15 cellular contexts compared by ENCODE assay signal in the genomic region with DNA sequence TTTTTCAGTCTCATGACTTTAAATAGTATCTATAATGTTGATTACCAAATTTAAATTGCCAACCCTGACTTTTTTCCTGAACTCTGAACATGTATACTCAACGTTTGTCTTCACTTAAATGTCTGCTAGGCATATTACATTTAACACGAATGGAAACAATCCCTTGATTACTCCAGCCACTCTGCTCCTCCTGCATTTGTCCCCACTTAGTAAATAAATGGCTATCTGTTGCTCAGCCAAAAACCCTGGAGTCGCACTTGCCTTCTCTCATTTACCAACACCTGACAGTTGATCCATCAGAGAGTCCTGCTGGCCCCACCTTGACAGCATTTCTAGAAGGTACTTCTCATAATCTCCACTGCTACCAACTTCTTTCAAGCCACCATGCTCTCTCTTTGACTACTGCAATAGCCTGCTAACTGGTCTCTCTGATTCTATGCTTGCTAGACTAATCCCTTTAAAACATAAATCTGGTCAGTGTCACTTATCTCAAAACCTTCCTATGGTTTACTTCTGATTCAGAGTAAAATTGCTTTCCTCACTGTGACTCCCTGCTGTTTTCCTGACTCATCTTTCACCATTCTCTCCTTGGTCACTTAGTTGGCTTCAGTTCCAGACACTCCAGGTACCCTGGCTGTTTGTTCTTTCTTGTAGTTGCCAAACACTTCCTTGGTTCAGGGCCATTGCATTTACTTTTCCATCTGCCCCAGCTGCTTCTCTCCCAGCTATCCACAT. TPM values are rescaled to one million over a fixed set of nuclear protein-coding genes. Genes with fewer than 3 reads are reported as not detected.
DNase-seq lines count a peak whose midpoint lies in the region; ATAC-seq, FAIRE-seq and TF ChIP-seq lines count a peak whose summit lies in the region.
"Had no signal": no experiment of that assay in that cellular context is flagged by ENCODE, and none has a peak within 500 bp of the region (broad histone marks: within the 10 kb centered on the region; RNA-seq: fewer than 3 reads in every experiment).

No MANE protein-coding gene starts in this region.

- TF ChIP-seq CTCF in cardiac fibroblast (IDR thresholded peaks at IDR 0.05; ENCODE audit: low read depth, low read length) (no peak), transverse colon (IDR thresholded peaks at IDR 0.05) (no peak), natural killer cell (IDR thresholded peaks at IDR 0.05) (no peak)

- H3K36me3 Mint-ChIP-seq in natural killer cell, result peaks cover 6% of the 10 kb centered on the region

- WGBS in transverse colon (ENCODE audit: low coverage in 1 of 2), 2 donors, result 87 to 92% methylated on average over 3 of the region's 3 CpGs

- intact Hi-C loops in transverse colon (cut with DNase I; ENCODE audit: low total_unique reads), result no loop called here
- intact Hi-C loops in natural killer cell (cut with micrococcal nuclease), result no loop called here

- H3K4me1 ChIP-seq in transverse colon, result no peaks in the 10 kb centered on the region
- H3K4me1 ChIP-seq: uterus had no signal

- no peak overlapping the region for H3K27ac ChIP-seq in transverse colon
- H3K27ac ChIP-seq: uterus had no signal

- peaks cover 0 to 11% (median 0%) of the 10 kb centered on the region in 4 donors for H3K36me3 ChIP-seq in transverse colon

- H3K4me3 Mint-ChIP-seq in natural killer cell, result no peak overlapping the region
- H3K4me3 Mint-ChIP-seq: activated CD4-positive, alpha-beta T cell treated with anti-CD3 and anti-CD28 coated beads, Interleukin-2, amount 10 ng/mL, durations not matched to agents 7 days and 5 days; effector memory CD8-positive, alpha-beta T cell; memory B cell had no signal

- H3K9me3 Mint-ChIP-seq in natural killer cell, result no peaks in the 10 kb centered on the region
- H3K9me3 Mint-ChIP-seq: activated CD4-positive, alpha-beta T cell treated with anti-CD3 and anti-CD28 coated beads, Interleukin-2, amount 10 ng/mL, durations not matched to agents 7 days and 5 days; effector memory CD8-positive, alpha-beta T cell; memory B cell had no signal

- H3K27me3 Mint-ChIP-seq in natural killer cell (ENCODE audit: low read depth in 2 of 2), result no peaks in the 10 kb centered on the region
- H3K27me3 Mint-ChIP-seq: activated CD4-positive, alpha-beta T cell treated with anti-CD3 and anti-CD28 coated beads, Interleukin-2, amount 10 ng/mL, durations not matched to agents 7 days and 5 days; effector memory CD8-positive, alpha-beta T cell; memory B cell had no signal

- TF ChIP-seq POLR2A in transverse colon (IDR thresholded peaks at IDR 0.05), result no peak

- H3K4me3 ChIP-seq in cardiac fibroblast (replicated peaks in 1 of 2; ENCODE audit: low read depth in 2 of 2, low read length in 2 of 2) (no peak overlapping the region), transverse colon (no peak overlapping the region)
- H3K4me3 ChIP-seq: uterus had no signal

- H3K9me3 ChIP-seq in transverse colon, result no peaks in the 10 kb centered on the region
- H3K9me3 ChIP-seq: uterus had no signal

- peaks cover 0 to 4% of the 10 kb centered on the region in 2 donors for H3K4me1 Mint-ChIP-seq in natural killer cell
- H3K4me1 Mint-ChIP-seq: activated CD4-positive, alpha-beta T cell treated with anti-CD3 and anti-CD28 coated beads, Interleukin-2, amount 10 ng/mL, durations not matched to agents 7 days and 5 days; memory B cell had no signal

- in situ Hi-C loops in transverse colon (cut with MboI; ENCODE audit: low pct_ligation_motif_present in 1 of 4, low pct_unique_long_range_greater_than_20kb in 1 of 4, low sequenced_read_pairs in 3 of 4), result no loop called here

- no peak overlapping the region for H3K27ac Mint-ChIP-seq in natural killer cell
- H3K27ac Mint-ChIP-seq: activated CD4-positive, alpha-beta T cell treated with anti-CD3 and anti-CD28 coated beads, Interleukin-2, amount 10 ng/mL, durations not matched to agents 7 days and 5 days; effector memory CD8-positive, alpha-beta T cell; memory B cell had no signal

- no peak for DNase-seq in GM19239 (ENCODE audit: insufficient read length, low spot score)
- peak; percentile 53 for DNase-seq in NCI-H2196 (lab: John Stamatoyannopoulos, UW; ENCODE audit: unreplicated experiment)
- DNase-seq in cardiac fibroblast (ENCODE audit: low read depth in 2 of 2), result peak; percentile 5 to 46
- peak; percentile 57 for DNase-seq in renal cortical epithelial cell (ENCODE audit: low read depth)
- no peak for DNase-seq in transverse colon
- no peak for DNase-seq in natural killer cell
- no peak for DNase-seq in AG20443 (ENCODE audit: low spot score)
- DNase-seq: activated CD4-positive, alpha-beta T cell treated with anti-CD3 and anti-CD28 coated beads, Interleukin-2, amount 10 ng/mL, durations not matched to agents 7 days and 5 days; activated naive CD4-positive, alpha-beta T cell treated with anti-CD3 and anti-CD28 coated beads, Interleukin-2, amount 50 U/mL, for 16 hours; DND-41; effector memory CD8-positive, alpha-beta T cell; NCI-H226; retina; uterus had no signal

- TF ChIP-seq EP300 in transverse colon (IDR thresholded peaks at IDR 0.05; ENCODE audit: low read depth), result no peak

- no peak for ATAC-seq in natural killer cell
- ATAC-seq: effector memory CD8-positive, alpha-beta T cell had no signal

- FAIRE-seq in GM19239 (lab: Jason Lieb, UNC), result peak; percentile 68

- H3K27me3 ChIP-seq in transverse colon, result no peaks in the 10 kb centered on the region
- H3K27me3 ChIP-seq: uterus had no signal

RNA-seq across cellular contexts. Expression of a gene that starts 31.9 kb away (rescaled TPM):
- total RNA-seq in renal cortical epithelial cell (28.3 and 60.7 TPM in 2 replicates), transverse colon (10 to 100 TPM in 3 of 4 donors, 1 to 10 TPM in 1; 1.2 to 30.8 (median 16.2) TPM), natural killer cell (1 to 10 TPM; 3.5 to 5.8 (median 4.0) TPM)

Comparison
In these comparisons a context has a peak if more than half of its experiments do, and no peak if none do; other contexts are left out.
1. DNase-seq: peak in NCI-H2196 (single experiment), cardiac fibroblast (2 of 2) and renal cortical epithelial cell (single experiment); none in GM19239 (single experiment), transverse colon (single experiment), natural killer cell (single experiment) and AG20443 (single experiment).